Comparison of ENCODE assay signal across 1 cellular context in the genomic region with DNA sequence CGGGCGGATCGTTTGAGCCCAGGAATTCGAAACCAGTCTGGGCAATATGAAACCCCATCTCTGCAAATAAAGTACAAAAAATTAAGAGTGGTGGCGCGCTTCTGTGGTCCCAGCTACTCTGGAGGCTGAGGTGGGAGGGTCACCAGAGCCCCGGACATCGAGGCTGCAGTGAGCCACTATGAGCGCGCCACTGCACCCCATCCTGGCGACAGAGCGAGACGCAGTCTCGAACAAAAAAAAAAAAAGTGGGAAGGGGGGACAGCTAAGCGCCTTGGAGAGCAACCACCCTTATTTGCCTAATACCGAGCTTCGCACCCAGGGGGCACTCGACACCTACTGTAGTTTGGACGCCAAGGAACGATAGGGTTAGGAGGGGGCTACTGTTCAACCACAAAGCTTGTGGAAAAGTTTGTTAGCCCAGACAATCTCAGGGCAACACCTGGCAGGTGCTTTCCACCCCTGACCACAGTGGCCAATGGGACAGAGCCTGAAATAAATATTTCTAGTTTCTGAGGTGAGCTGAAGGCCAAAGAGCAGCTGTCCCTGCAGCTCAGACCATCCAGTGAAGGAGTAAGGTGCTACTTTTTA.
TF ChIP-seq lines count a peak whose summit lies in the region.

No MANE protein-coding gene starts in this region.

TF ChIP-seq in GM12878, 131 proteins besides CTCF, POLR2A, EP300 and RAD21 (continued from another document and continues in another):
- TF ChIP-seq POLR2AphosphoS5 (IDR thresholded peaks at IDR 0.05; ENCODE audit: low read length) (peak; percentile 8; the same call in 1 of the 2 replicates), RELB (IDR thresholded peaks at IDR 0.05; ENCODE audit: low read depth) (peak; percentile 89), HDAC2 (IDR thresholded peaks at IDR 0.05) (no peak), ZNF384 (IDR thresholded peaks at IDR 0.05; ENCODE audit: borderline replicate concordance, low read depth, low read length) (peak; percentile 75; the same call in 1 of the 2 replicates), FOS (IDR thresholded peaks at IDR 0.05; ENCODE audit: borderline replicate concordance, extremely low read depth, insufficient read length) (no peak), CBX3 (IDR thresholded peaks at IDR 0.05; ENCODE audit: borderline replicate concordance, low read depth) (no peak), GATAD2B (conservative IDR thresholded peaks at IDR 0.05; ENCODE audit: low read depth) (peak; percentile 77; the same call in 1 of the 2 replicates), SPI1 (IDR thresholded peaks at IDR 0.05; ENCODE audit: borderline replicate concordance, insufficient read depth, low read depth, low read length) (no peak), RELA (IDR thresholded peaks at IDR 0.05; ENCODE audit: borderline replicate concordance, partially characterized antibody) (no peak), SUZ12 (IDR thresholded peaks at IDR 0.05; ENCODE audit: unreplicated experiment) (no peak), TCF3 (IDR thresholded peaks at IDR 0.05; ENCODE audit: borderline replicate concordance, insufficient read depth, low read depth, low read length) (peak; percentile 98), NR2C1 (IDR thresholded peaks at IDR 0.05) (no peak), FOXK2 (IDR thresholded peaks at IDR 0.05) (no peak), NFYA (IDR thresholded peaks at IDR 0.05; ENCODE audit: borderline replicate concordance, low read depth, low read length) (no peak), MYB (IDR thresholded peaks at IDR 0.05; ENCODE audit: borderline replicate concordance, low read depth, low read length) (0 out of 2 replicates have a peak, but pooled peaks have one; percentile 14), YY1 (IDR thresholded peaks at IDR 0.05; ENCODE audit: low read depth, low read length) (peak; percentile 46; the same call in 1 of the 2 replicates), NR2C2 (IDR thresholded peaks at IDR 0.05; ENCODE audit: borderline replicate concordance, control insufficient read depth, insufficient read length, low read depth) (no peak), NRF1 (conservative IDR thresholded peaks at IDR 0.05; ENCODE audit: low read depth, low read length) (no peak), CEBPB (IDR thresholded peaks at IDR 0.05; ENCODE audit: borderline replicate concordance in 1 of 2, low read depth in 2 of 2, low read length in 2 of 2) (no peak), EZH2 (IDR thresholded peaks at IDR 0.05; ENCODE audit: borderline replicate concordance, control insufficient read depth, low read depth, low read length) (no peak), ZZZ3 (IDR thresholded peaks at IDR 0.05; ENCODE audit: control insufficient read depth, insufficient read length, low read depth) (no peak), ZNF217 (IDR thresholded peaks at IDR 0.05) (no peak), CREM (IDR thresholded peaks at IDR 0.05; ENCODE audit: low read depth) (peak; percentile 78), WRNIP1 (IDR thresholded peaks at IDR 0.05; ENCODE audit: borderline replicate concordance, low read depth, low read length) (no peak), EGR1 (IDR thresholded peaks at IDR 0.05; ENCODE audit: borderline replicate concordance in 1 of 2, low read depth in 2 of 2, low read length in 2 of 2) (no peak), ZSCAN29 (IDR thresholded peaks at IDR 0.05) (no peak), KLF5 (IDR thresholded peaks at IDR 0.05; ENCODE audit: partially characterized antibody) (no peak), TBL1XR1 (IDR thresholded peaks at IDR 0.05; ENCODE audit: low read depth, low read length) (no peak)
- TF ChIP-seq, protein P1, sequence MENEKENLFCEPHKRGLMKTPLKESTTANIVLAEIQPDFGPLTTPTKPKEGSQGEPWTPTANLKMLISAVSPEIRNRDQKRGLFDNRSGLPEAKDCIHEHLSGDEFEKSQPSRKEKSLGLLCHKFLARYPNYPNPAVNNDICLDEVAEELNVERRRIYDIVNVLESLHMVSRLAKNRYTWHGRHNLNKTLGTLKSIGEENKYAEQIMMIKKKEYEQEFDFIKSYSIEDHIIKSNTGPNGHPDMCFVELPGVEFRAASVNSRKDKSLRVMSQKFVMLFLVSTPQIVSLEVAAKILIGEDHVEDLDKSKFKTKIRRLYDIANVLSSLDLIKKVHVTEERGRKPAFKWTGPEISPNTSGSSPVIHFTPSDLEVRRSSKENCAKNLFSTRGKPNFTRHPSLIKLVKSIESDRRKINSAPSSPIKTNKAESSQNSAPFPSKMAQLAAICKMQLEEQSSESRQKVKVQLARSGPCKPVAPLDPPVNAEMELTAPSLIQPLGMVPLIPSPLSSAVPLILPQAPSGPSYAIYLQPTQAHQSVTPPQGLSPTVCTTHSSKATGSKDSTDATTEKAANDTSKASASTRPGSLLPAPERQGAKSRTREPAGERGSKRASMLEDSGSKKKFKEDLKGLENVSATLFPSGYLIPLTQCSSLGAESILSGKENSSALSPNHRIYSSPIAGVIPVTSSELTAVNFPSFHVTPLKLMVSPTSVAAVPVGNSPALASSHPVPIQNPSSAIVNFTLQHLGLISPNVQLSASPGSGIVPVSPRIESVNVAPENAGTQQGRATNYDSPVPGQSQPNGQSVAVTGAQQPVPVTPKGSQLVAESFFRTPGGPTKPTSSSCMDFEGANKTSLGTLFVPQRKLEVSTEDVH (IDR thresholded peaks at IDR 0.05; ENCODE audit: low read depth, partially characterized antibody) = no peak
- TF ChIP-seq, protein P2, sequence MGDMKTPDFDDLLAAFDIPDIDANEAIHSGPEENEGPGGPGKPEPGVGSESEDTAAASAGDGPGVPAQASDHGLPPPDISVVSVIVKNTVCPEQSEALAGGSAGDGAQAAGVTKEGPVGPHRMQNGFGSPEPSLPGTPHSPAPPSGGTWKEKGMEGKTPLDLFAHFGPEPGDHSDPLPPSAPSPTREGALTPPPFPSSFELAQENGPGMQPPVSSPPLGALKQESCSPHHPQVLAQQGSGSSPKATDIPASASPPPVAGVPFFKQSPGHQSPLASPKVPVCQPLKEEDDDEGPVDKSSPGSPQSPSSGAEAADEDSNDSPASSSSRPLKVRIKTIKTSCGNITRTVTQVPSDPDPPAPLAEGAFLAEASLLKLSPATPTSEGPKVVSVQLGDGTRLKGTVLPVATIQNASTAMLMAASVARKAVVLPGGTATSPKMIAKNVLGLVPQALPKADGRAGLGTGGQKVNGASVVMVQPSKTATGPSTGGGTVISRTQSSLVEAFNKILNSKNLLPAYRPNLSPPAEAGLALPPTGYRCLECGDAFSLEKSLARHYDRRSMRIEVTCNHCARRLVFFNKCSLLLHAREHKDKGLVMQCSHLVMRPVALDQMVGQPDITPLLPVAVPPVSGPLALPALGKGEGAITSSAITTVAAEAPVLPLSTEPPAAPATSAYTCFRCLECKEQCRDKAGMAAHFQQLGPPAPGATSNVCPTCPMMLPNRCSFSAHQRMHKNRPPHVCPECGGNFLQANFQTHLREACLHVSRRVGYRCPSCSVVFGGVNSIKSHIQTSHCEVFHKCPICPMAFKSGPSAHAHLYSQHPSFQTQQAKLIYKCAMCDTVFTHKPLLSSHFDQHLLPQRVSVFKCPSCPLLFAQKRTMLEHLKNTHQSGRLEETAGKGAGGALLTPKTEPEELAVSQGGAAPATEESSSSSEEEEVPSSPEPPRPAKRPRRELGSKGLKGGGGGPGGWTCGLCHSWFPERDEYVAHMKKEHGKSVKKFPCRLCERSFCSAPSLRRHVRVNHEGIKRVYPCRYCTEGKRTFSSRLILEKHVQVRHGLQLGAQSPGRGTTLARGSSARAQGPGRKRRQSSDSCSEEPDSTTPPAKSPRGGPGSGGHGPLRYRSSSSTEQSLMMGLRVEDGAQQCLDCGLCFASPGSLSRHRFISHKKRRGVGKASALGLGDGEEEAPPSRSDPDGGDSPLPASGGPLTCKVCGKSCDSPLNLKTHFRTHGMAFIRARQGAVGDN (IDR thresholded peaks at IDR 0.05) = no peak
- TF ChIP-seq, protein P3, sequence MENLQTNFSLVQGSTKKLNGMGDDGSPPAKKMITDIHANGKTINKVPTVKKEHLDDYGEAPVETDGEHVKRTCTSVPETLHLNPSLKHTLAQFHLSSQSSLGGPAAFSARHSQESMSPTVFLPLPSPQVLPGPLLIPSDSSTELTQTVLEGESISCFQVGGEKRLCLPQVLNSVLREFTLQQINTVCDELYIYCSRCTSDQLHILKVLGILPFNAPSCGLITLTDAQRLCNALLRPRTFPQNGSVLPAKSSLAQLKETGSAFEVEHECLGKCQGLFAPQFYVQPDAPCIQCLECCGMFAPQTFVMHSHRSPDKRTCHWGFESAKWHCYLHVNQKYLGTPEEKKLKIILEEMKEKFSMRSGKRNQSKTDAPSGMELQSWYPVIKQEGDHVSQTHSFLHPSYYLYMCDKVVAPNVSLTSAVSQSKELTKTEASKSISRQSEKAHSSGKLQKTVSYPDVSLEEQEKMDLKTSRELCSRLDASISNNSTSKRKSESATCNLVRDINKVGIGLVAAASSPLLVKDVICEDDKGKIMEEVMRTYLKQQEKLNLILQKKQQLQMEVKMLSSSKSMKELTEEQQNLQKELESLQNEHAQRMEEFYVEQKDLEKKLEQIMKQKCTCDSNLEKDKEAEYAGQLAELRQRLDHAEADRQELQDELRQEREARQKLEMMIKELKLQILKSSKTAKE (IDR thresholded peaks at IDR 0.05; ENCODE audit: low read depth, poor library complexity, severe bottlenecking) = peak; percentile 80
- TF ChIP-seq, protein P4, sequence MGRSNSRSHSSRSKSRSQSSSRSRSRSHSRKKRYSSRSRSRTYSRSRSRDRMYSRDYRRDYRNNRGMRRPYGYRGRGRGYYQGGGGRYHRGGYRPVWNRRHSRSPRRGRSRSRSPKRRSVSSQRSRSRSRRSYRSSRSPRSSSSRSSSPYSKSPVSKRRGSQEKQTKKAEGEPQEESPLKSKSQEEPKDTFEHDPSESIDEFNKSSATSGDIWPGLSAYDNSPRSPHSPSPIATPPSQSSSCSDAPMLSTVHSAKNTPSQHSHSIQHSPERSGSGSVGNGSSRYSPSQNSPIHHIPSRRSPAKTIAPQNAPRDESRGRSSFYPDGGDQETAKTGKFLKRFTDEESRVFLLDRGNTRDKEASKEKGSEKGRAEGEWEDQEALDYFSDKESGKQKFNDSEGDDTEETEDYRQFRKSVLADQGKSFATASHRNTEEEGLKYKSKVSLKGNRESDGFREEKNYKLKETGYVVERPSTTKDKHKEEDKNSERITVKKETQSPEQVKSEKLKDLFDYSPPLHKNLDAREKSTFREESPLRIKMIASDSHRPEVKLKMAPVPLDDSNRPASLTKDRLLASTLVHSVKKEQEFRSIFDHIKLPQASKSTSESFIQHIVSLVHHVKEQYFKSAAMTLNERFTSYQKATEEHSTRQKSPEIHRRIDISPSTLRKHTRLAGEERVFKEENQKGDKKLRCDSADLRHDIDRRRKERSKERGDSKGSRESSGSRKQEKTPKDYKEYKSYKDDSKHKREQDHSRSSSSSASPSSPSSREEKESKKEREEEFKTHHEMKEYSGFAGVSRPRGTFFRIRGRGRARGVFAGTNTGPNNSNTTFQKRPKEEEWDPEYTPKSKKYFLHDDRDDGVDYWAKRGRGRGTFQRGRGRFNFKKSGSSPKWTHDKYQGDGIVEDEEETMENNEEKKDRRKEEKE (IDR thresholded peaks at IDR 0.05) = no peak
- TF ChIP-seq, protein P5, sequence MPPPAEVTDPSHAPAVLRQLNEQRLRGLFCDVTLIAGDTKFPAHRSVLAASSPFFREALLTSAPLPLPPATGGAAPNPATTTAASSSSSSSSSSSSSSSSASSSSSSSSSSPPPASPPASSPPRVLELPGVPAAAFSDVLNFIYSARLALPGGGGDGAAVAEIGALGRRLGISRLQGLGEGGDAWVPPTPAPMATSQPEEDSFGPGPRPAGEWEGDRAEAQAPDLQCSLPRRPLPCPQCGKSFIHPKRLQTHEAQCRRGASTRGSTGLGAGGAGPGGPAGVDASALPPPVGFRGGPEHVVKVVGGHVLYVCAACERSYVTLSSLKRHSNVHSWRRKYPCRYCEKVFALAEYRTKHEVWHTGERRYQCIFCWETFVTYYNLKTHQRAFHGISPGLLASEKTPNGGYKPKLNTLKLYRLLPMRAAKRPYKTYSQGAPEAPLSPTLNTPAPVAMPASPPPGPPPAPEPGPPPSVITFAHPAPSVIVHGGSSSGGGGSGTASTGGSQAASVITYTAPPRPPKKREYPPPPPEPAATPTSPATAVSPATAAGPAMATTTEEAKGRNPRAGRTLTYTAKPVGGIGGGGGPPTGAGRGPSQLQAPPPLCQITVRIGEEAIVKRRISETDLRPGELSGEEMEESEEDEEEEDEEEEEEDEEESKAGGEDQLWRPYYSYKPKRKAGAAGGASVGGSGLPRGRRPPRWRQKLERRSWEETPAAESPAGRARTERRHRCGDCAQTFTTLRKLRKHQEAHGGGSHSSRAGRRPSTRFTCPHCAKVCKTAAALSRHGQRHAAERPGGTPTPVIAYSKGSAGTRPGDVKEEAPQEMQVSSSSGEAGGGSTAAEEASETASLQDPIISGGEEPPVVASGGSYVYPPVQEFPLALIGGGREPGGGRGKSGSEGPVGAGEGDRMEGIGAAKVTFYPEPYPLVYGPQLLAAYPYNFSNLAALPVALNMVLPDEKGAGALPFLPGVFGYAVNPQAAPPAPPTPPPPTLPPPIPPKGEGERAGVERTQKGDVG (CRISPR knock-in tag; IDR thresholded peaks at IDR 0.05) = no peak
- TF ChIP-seq, protein P6, sequence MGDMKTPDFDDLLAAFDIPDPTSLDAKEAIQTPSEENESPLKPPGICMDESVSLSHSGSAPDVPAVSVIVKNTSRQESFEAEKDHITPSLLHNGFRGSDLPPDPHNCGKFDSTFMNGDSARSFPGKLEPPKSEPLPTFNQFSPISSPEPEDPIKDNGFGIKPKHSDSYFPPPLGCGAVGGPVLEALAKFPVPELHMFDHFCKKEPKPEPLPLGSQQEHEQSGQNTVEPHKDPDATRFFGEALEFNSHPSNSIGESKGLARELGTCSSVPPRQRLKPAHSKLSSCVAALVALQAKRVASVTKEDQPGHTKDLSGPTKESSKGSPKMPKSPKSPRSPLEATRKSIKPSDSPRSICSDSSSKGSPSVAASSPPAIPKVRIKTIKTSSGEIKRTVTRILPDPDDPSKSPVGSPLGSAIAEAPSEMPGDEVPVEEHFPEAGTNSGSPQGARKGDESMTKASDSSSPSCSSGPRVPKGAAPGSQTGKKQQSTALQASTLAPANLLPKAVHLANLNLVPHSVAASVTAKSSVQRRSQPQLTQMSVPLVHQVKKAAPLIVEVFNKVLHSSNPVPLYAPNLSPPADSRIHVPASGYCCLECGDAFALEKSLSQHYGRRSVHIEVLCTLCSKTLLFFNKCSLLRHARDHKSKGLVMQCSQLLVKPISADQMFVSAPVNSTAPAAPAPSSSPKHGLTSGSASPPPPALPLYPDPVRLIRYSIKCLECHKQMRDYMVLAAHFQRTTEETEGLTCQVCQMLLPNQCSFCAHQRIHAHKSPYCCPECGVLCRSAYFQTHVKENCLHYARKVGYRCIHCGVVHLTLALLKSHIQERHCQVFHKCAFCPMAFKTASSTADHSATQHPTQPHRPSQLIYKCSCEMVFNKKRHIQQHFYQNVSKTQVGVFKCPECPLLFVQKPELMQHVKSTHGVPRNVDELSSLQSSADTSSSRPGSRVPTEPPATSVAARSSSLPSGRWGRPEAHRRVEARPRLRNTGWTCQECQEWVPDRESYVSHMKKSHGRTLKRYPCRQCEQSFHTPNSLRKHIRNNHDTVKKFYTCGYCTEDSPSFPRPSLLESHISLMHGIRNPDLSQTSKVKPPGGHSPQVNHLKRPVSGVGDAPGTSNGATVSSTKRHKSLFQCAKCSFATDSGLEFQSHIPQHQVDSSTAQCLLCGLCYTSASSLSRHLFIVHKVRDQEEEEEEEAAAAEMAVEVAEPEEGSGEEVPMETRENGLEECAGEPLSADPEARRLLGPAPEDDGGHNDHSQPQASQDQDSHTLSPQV (IDR thresholded peaks at IDR 0.05) = no peak
